Comparison of ENCODE assay signal across 1 cellular context in the genomic region with DNA sequence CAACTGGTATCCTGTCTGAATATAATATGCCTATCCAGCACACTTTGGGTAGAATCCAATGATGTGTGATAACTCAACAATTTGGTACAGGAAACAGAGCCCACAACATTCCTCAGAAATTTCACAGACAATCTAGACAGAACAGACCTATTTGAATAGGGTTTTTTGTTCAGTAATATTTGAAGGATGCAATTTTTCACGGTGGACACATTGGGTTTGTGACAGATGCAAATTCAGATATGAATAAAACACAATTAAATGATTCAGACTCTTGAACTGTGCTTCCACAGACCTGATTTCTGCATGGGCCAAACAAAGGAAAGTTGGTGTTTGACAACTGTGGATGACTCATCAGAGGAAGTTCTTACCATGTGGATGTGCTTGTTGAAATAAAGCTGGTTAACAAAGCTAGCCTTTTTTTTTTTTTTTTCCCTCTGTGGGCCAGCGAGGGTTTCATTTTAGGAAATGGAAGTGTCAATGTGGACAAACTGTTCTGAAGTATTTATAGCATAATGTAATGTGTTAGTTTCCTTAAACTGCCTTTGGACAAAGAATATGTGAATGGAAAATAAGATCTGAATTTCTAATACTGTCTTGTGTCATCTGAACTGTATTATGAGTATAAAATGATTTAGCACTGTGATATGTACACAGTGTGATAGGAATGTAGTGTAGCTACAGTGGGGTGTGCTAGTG.
A peak's percentile ranks its signal among the peaks of the same experiment; 100 is the strongest.
TF ChIP-seq lines count a peak whose summit lies in the region.

No MANE protein-coding gene starts in this region.

TF ChIP-seq in SK-N-SH, 30 proteins besides CTCF, POLR2A, EP300 and RAD21 (continued from another document):
- TF ChIP-seq SIN3A (IDR thresholded peaks at IDR 0.05; ENCODE audit: borderline replicate concordance, low read depth, low read length) (peak; percentile 96; the same call in 1 of the 2 replicates), EZH2phosphoT487 (IDR thresholded peaks at IDR 0.05; ENCODE audit: borderline replicate concordance, low read depth) (no peak), ELF1 (IDR thresholded peaks at IDR 0.05) (no peak; the same call in 1 of the 2 replicates), MEF2A (IDR thresholded peaks at IDR 0.05; ENCODE audit: borderline replicate concordance, low read depth) (peak; percentile 72), GABPA (IDR thresholded peaks at IDR 0.05; ENCODE audit: low read depth) (peak; percentile 51), RXRA (IDR thresholded peaks at IDR 0.05; ENCODE audit: borderline replicate concordance, low read depth) (peak; percentile 88), NFIC (IDR thresholded peaks at IDR 0.05; ENCODE audit: borderline replicate concordance) (peak; percentile 98), TCF12 (IDR thresholded peaks at IDR 0.05) (peak; percentile 98), CHD2 (IDR thresholded peaks at IDR 0.05; ENCODE audit: low read length, partially characterized antibody) (no peak), POLR2AphosphoS5 (IDR thresholded peaks at IDR 0.05; ENCODE audit: low read depth, low read length) (peak; percentile 86), SMC3 (IDR thresholded peaks at IDR 0.05; ENCODE audit: low read depth, low read length) (0 out of 2 replicates have a peak, but pooled peaks have one; percentile 2), GATA2 (CRISPR knock-in tag; IDR thresholded peaks at IDR 0.05) (peak; percentile 47), RCOR1 (IDR thresholded peaks at IDR 0.05; ENCODE audit: low read length) (no peak), TEAD4 (IDR thresholded peaks at IDR 0.05; ENCODE audit: borderline replicate concordance, insufficient read depth) (peak; percentile 99), FOXM1 (IDR thresholded peaks at IDR 0.05; ENCODE audit: low read depth) (peak; percentile 99), YY1 (IDR thresholded peaks at IDR 0.05; ENCODE audit: low read depth) (peak; percentile 53; the same call in 1 of the 2 replicates), NRF1 (IDR thresholded peaks at IDR 0.05; ENCODE audit: low read depth, low read length) (no peak), FOXJ3 (CRISPR knock-in tag; IDR thresholded peaks at IDR 0.05) (0 out of 2 replicates have a peak, but pooled peaks have one; percentile 23), TAF1 (IDR thresholded peaks at IDR 0.05; ENCODE audit: borderline replicate concordance, low read depth, low read length) (peak; percentile 60), FOSL2 (IDR thresholded peaks at IDR 0.05; ENCODE audit: borderline replicate concordance, low read depth) (peak; percentile 98), RFX5 (IDR thresholded peaks at IDR 0.05; ENCODE audit: low read length) (no peak), REST (IDR thresholded peaks at IDR 0.05; ENCODE audit: low read depth, low read length) (0 out of 2 replicates have a peak, but pooled peaks have one; percentile 15)
- TF ChIP-seq, protein P1, sequence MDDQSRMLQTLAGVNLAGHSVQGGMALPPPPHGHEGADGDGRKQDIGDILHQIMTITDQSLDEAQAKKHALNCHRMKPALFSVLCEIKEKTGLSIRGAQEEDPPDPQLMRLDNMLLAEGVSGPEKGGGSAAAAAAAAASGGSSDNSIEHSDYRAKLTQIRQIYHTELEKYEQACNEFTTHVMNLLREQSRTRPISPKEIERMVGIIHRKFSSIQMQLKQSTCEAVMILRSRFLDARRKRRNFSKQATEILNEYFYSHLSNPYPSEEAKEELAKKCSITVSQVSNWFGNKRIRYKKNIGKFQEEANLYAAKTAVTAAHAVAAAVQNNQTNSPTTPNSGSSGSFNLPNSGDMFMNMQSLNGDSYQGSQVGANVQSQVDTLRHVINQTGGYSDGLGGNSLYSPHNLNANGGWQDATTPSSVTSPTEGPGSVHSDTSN (IDR thresholded peaks at IDR 0.05), result peak; percentile 98
- TF ChIP-seq, protein P2, sequence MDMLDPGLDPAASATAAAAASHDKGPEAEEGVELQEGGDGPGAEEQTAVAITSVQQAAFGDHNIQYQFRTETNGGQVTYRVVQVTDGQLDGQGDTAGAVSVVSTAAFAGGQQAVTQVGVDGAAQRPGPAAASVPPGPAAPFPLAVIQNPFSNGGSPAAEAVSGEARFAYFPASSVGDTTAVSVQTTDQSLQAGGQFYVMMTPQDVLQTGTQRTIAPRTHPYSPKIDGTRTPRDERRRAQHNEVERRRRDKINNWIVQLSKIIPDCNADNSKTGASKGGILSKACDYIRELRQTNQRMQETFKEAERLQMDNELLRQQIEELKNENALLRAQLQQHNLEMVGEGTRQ (IDR thresholded peaks at IDR 0.05; ENCODE audit: borderline replicate concordance, low read depth, low read length), result no peak
- TF ChIP-seq, protein P3, sequence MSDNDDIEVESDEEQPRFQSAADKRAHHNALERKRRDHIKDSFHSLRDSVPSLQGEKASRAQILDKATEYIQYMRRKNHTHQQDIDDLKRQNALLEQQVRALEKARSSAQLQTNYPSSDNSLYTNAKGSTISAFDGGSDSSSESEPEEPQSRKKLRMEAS (IDR thresholded peaks at IDR 0.05; ENCODE audit: low read depth), result peak; percentile 96
